23 cellular contexts compared by ENCODE assay signal in genomic region chr12:125890983-125891382, GRCh38.
DNase-seq lines count a peak whose midpoint lies in the region; ATAC-seq, FAIRE-seq and TF ChIP-seq lines count a peak whose summit lies in the region.
"Had no signal": no experiment of that assay in that cellular context is flagged by ENCODE, and none has a peak within 500 bp of the region (broad histone marks: within the 10 kb centered on the region; RNA-seq: fewer than 3 reads in every experiment).

No MANE protein-coding gene starts in this region.

- no peak for DNase-seq in Right ventricle myocardium inferior (ENCODE audit: missing footprints)
- no peak for DNase-seq in right atrium auricular region (ENCODE audit: low spot score)
- no peak for DNase-seq in activated naive CD4-positive, alpha-beta T cell treated with Interleukin-2 at 50 U/mL for 16 hours
- DNase-seq in CD1c-positive myeloid dendritic cell (ENCODE audit: extremely low spot score) = no peak
- no peak for DNase-seq in AG08395 (ENCODE audit: low spot score)
- DNase-seq in RCC 7860 (ENCODE audit: low spot score) = no peak
- DNase-seq: activated CD4-positive, alpha-beta T cell treated with anti-CD3 and anti-CD28 coated beads, Interleukin-2, amount 50 U/mL, for 48 hours; activated T-cell treated with anti-CD3 and anti-CD28 coated beads, Interleukin-2, amount 50 U/mL, for 1 hour; C1 segment of cervical spinal cord; foreskin fibroblast; H7; left colon; naive B cell; NCI-H1436; T-helper 1 cell; WERI-Rb-1 had no signal

- no peak overlapping the region for H3K4me3 ChIP-seq in right atrium auricular region
- no peak overlapping the region for H3K4me3 ChIP-seq in gastroesophageal sphincter
- H3K4me3 ChIP-seq in muscle layer of duodenum (ENCODE audit: low read depth in 1 of 2, low read length in 2 of 2) = no peak overlapping the region
- H3K4me3 ChIP-seq: tibial nerve had no signal

- no peaks in the 10 kb centered on the region for H3K27me3 ChIP-seq in right atrium auricular region
- H3K27me3 ChIP-seq in gastroesophageal sphincter = no peaks in the 10 kb centered on the region
- no peaks in the 10 kb centered on the region for H3K27me3 ChIP-seq in muscle layer of duodenum (ENCODE audit: low read depth, low read length)
- H3K27me3 ChIP-seq: tibial nerve had no signal

- intact Hi-C loops in Right ventricle myocardium inferior (cut with DNase I) = loop anchor here (1.0 kb wide), 1 partner anchor 19 kb away; no protein-coding TSS in a partner anchor

- TF ChIP-seq CTCF in right atrium auricular region (IDR thresholded peaks at IDR 0.05) (no peak), gastroesophageal sphincter (IDR thresholded peaks at IDR 0.05) (no peak)

- no peak for TF ChIP-seq POLR2A in gastroesophageal sphincter (IDR thresholded peaks at IDR 0.05)

- H3K4me1 ChIP-seq in right atrium auricular region (peaks cover 0 to 20% of the 10 kb centered on the region in 2 donors), gastroesophageal sphincter (peaks cover 0 to 27% (median 0%) of the 10 kb centered on the region in 3 donors), muscle layer of duodenum (ENCODE audit: control insufficient read depth in 1 of 2, insufficient read depth in 2 of 2, low read length in 2 of 2) (peaks cover 0 to 4% of the 10 kb centered on the region in 2 donors)
- H3K4me1 ChIP-seq: tibial nerve had no signal

- ATAC-seq in Right ventricle myocardium inferior (peak; percentile 92), gastroesophageal sphincter (no peak)
- ATAC-seq: left colon; stimulated activated effector memory CD8-positive, alpha-beta T cell treated with anti-CD3 and anti-CD28 coated beads, Interleukin-12 subunit alpha, Interleukin-12 subunit beta, amount 100 ng/mL, for 72 hours had no signal

- no peak for FAIRE-seq in RCC 7860 (lab: Jason Lieb, UNC)
- FAIRE-seq: A204.1, endometrium had no signal

- H3K27ac ChIP-seq in right atrium auricular region = peak overlapping the region in 1 of 2 donors; percentile 78
- H3K27ac ChIP-seq in gastroesophageal sphincter = peak overlapping the region; percentile 27 to 73 (median 54)
- peak overlapping the region; percentile 28 for H3K27ac ChIP-seq in muscle layer of duodenum (ENCODE audit: low read length)
- H3K27ac ChIP-seq: RWPE1, tibial nerve, WERI-Rb-1 had no signal

- no peak for TF ChIP-seq EP300 in gastroesophageal sphincter (IDR thresholded peaks at IDR 0.05)

- H3K9me3 ChIP-seq in right atrium auricular region (no peaks in the 10 kb centered on the region), gastroesophageal sphincter (no peaks in the 10 kb centered on the region), muscle layer of duodenum (ENCODE audit: control insufficient read depth in 1 of 2, low read length in 2 of 2) (no peaks in the 10 kb centered on the region)

- WGBS in gastroesophageal sphincter (ENCODE audit: low coverage in 1 of 2), 2 donors = 18 to 26% methylated on average over 5 to 6 of the region's 6 CpGs

- H3K36me3 ChIP-seq in right atrium auricular region (no peaks in the 10 kb centered on the region), gastroesophageal sphincter (no peaks in the 10 kb centered on the region), muscle layer of duodenum (ENCODE audit: control insufficient read depth in 1 of 2, insufficient read depth in 2 of 2, low read length in 2 of 2) (no peaks in the 10 kb centered on the region)
- H3K36me3 ChIP-seq: tibial nerve, WERI-Rb-1 had no signal
